ENCODE assay signal across 8 cellular contexts in genomic region chr2:181892795-181893435, GRCh38. TPM values are rescaled to one million over a fixed set of nuclear protein-coding genes. Genes with fewer than 3 reads are reported as not detected.
DNase-seq lines count a peak whose midpoint lies in the region; ATAC-seq lines count a peak whose summit lies in the region.

No MANE protein-coding gene starts in this region.

- peaks cover 23% of the 10 kb centered on the region for H3K36me3 Mint-ChIP-seq in dendritic cell treated with granulocyte-macrophage colony-stimulating factor and Interleukin-4, amounts not matched to agents 40 ng/mL and 50 ng/mL, for 4 days (ENCODE audit: low read depth)
- H3K36me3 Mint-ChIP-seq in naive thymus-derived CD4-positive, alpha-beta T cell: peaks cover 0 to 12% (median 0%) of the 10 kb centered on the region in 5 donors

- peak overlapping the region; percentile 99 for H3K27ac Mint-ChIP-seq in dendritic cell treated with granulocyte-macrophage colony-stimulating factor and Interleukin-4, amounts not matched to agents 40 ng/mL and 50 ng/mL, for 4 days
- peak overlapping the region; percentile 74 to 93 (median 89) for H3K27ac Mint-ChIP-seq in naive thymus-derived CD4-positive, alpha-beta T cell

- POLR2A ChIA-PET in naive thymus-derived CD4-positive, alpha-beta T cell (lab: Charles Lee): interaction anchor here (1.1 to 1.4 kb wide), 2 partner anchors 11 to 16 kb away, joined by 3 read pairs; no protein-coding TSS in a partner anchor

- H3K9me3 ChIP-seq in ES-I3 (ENCODE audit: control insufficient read depth, insufficient read depth, low read length): no peaks in the 10 kb centered on the region
- no peaks in the 10 kb centered on the region for H3K9me3 ChIP-seq in naive thymus-derived CD4-positive, alpha-beta T cell (ENCODE audit: control insufficient read depth in 2 of 3, low read length in 3 of 3)

- H3K27me3 Mint-ChIP-seq in dendritic cell treated with granulocyte-macrophage colony-stimulating factor and Interleukin-4, amounts not matched to agents 40 ng/mL and 50 ng/mL, for 4 days: no peaks in the 10 kb centered on the region
- peaks cover 7 to 31% (median 17%) of the 10 kb centered on the region in 5 donors for H3K27me3 Mint-ChIP-seq in naive thymus-derived CD4-positive, alpha-beta T cell

- peak overlapping the region; percentile 85 for H3K4me3 ChIP-seq in naive thymus-derived CD4-positive, alpha-beta T cell (ENCODE audit: low read length)

- H3K4me3 Mint-ChIP-seq in dendritic cell treated with granulocyte-macrophage colony-stimulating factor and Interleukin-4, amounts not matched to agents 40 ng/mL and 50 ng/mL, for 4 days: peak overlapping the region; percentile 99
- H3K4me3 Mint-ChIP-seq in naive thymus-derived CD4-positive, alpha-beta T cell: peak overlapping the region; percentile 90 to 99 (median 97)

- peaks cover 25% of the 10 kb centered on the region for H3K4me1 Mint-ChIP-seq in dendritic cell treated with granulocyte-macrophage colony-stimulating factor and Interleukin-4, amounts not matched to agents 40 ng/mL and 50 ng/mL, for 4 days (ENCODE audit: low read depth)
- H3K4me1 Mint-ChIP-seq in naive thymus-derived CD4-positive, alpha-beta T cell: peaks cover 25 to 49% (median 44%) of the 10 kb centered on the region in 7 donors

- no peaks in the 10 kb centered on the region for H3K9me3 Mint-ChIP-seq in dendritic cell treated with granulocyte-macrophage colony-stimulating factor and Interleukin-4, amounts not matched to agents 40 ng/mL and 50 ng/mL, for 4 days
- H3K9me3 Mint-ChIP-seq in naive thymus-derived CD4-positive, alpha-beta T cell: no peaks in the 10 kb centered on the region

- H3K27ac ChIP-seq in naive thymus-derived CD4-positive, alpha-beta T cell (ENCODE audit: low read depth, low read length): peak overlapping the region; percentile 76

- peak; percentile 18 for DNase-seq in NCI-H226
- no peak for DNase-seq in naive thymus-derived CD4-positive, alpha-beta T cell
- DNase-seq in NCI-H748 (lab: John Stamatoyannopoulos, UW; ENCODE audit: unreplicated experiment): no peak
- DNase-seq in NCI-H2081 (lab: John Stamatoyannopoulos, UW): no peak
- DNase-seq in germinal center (ENCODE audit: low spot score): no peak

- no peaks in the 10 kb centered on the region for H3K4me1 ChIP-seq in ES-I3 (ENCODE audit: insufficient read depth, low read length)
- H3K4me1 ChIP-seq in naive thymus-derived CD4-positive, alpha-beta T cell (ENCODE audit: control insufficient read depth in 2 of 2, insufficient read depth in 2 of 2, low read length in 2 of 2): peaks cover 4 to 22% of the 10 kb centered on the region in 2 donors

- CTCF ChIA-PET in naive thymus-derived CD4-positive, alpha-beta T cell (lab: Charles Lee): interaction anchor here (1.2 to 1.4 kb wide), 2 partner anchors 9 to 10 kb away, joined by 3 to 4 read pairs; no protein-coding TSS in a partner anchor

- H3K27me3 ChIP-seq in naive thymus-derived CD4-positive, alpha-beta T cell (ENCODE audit: control insufficient read depth in 2 of 2, insufficient read depth in 2 of 2, low read length in 2 of 2): no peaks in the 10 kb centered on the region

- H3K36me3 ChIP-seq in ES-I3 (ENCODE audit: insufficient read depth, low read length): no peaks in the 10 kb centered on the region
- H3K36me3 ChIP-seq in naive thymus-derived CD4-positive, alpha-beta T cell (ENCODE audit: control insufficient read depth in 2 of 3, insufficient read depth in 3 of 3, low read length in 3 of 3): peaks cover 0 to 4% (median 0%) of the 10 kb centered on the region in 3 experiments

- intact Hi-C loops in dendritic cell treated with granulocyte-macrophage colony-stimulating factor and Interleukin-4, amounts not matched to agents 40 ng/mL and 50 ng/mL, for 4 days (cut with micrococcal nuclease): loop anchor here (2.0 to 10.0 kb wide), 2 partner anchors 44 to 908 kb away; partner anchors contain the start of gene UBE2E3
- intact Hi-C loops in naive thymus-derived CD4-positive, alpha-beta T cell (cut with micrococcal nuclease): loop anchor here (1.0 to 10.0 kb wide), 11 partner anchors 11 to 1232 kb away; partner anchors contain the start of genes NCKAP1 (in 2 of the 2), DNAJC10 (in 1 of the 2), ITGA4 (in 1 of the 2) and NUP35 (in 1 of the 2)

- peak overlapping the region; percentile 94 for H3K9ac ChIP-seq in ES-I3 (ENCODE audit: low read depth, low read length)

- ATAC-seq in naive thymus-derived CD4-positive, alpha-beta T cell: no peak
- no peak for ATAC-seq in HG03045 (IDR thresholded peaks at IDR 0.05; ENCODE audit: unreplicated experiment)

RNA-seq across cellular contexts. Expression of gene ITPRID2, which starts 1.4 kb away (rescaled TPM):
- total RNA-seq in naive thymus-derived CD4-positive, alpha-beta T cell: 10 to 100 TPM; 42.3 to 90.9 (median 53.1) TPM
- 1 to 10 TPM; 3.9 to 6.8 TPM for polyA plus RNA-seq in naive thymus-derived CD4-positive, alpha-beta T cell
